Comparison of ENCODE assay signal across 8 cellular contexts in the genomic region with DNA sequence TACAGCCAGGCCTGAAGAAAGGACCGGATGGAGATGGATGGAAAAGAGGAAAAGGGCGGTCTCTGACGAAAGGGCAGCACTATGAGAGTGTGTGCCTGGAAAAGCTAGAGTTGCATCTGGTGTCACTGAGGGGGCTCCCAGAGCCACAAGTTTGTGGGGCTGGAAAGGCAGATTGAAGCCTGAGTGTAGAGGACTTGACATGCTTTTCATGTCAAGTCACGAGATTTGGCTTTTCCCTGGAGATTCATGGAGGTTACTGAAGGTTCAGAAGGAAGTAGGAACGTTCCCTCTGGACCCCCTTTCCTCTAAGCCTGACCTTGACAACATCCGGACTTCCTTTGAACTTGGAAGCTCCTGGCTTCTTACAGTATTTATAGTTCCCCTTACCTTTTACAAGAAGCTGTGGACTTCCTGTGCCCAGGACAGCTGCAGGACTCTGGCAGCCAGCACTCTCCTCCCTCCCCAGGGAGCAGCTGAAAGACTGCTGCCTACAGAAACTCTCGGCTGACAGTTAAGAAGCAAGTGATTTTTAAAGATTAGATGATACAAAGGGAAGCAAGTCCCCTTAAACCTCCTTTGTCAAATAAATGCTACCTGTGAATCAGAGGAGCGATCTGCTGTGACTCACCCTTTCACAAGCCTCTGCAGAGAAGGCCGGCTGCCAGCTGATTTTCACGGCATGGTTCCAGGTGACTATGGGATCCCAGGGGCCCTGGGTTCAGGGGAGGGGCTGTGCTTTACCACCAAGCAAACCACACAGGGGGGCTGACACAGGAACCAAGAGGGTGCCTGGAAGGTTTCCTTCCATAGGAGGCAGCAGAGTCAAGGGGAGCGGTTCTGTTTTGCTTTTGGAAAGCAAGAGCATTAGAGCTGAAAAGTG.
DNase-seq lines count a peak whose midpoint lies in the region; ATAC-seq and TF ChIP-seq lines count a peak whose summit lies in the region.
"Had no signal": no experiment of that assay in that cellular context is flagged by ENCODE, and none has a peak within 500 bp of the region (broad histone marks: within the 10 kb centered on the region; RNA-seq: fewer than 3 reads in every experiment).

No MANE protein-coding gene starts in this region.

- no peak overlapping the region for H3K4me3 ChIP-seq in tibial nerve

- no peak overlapping the region for H3K27ac ChIP-seq in tibial nerve

- DNase-seq in GM13977 (ENCODE audit: low spot score) (no peak), T-helper 17 cell (no peak), tibial nerve (ENCODE audit: low spot score in 2 of 2) (no peak)
- DNase-seq in effector memory CD8-positive, alpha-beta T cell, result peak in 2 of 3 experiments; percentile 9 to 15
- DNase-seq in activated CD4-positive, CD25-positive, alpha-beta regulatory T cell treated with anti-CD3 and anti-CD28 coated beads, Interleukin-2, amount 50 U/mL, for 72 hours, result no peak

- in situ Hi-C loops in GM13977 (cut with MboI; ENCODE audit: low pct_unique_long_range_greater_than_20kb, low sequenced_read_pairs, unreplicated experiment), result no loop called here

- H3K9me3 Mint-ChIP-seq in effector memory CD8-positive, alpha-beta T cell, result no peaks in the 10 kb centered on the region
- H3K9me3 Mint-ChIP-seq in nephron, result peaks cover 4% of the 10 kb centered on the region

- WGBS in tibial nerve, 2 donors, result 48 to 58% methylated on average over 11 of the region's 11 CpGs

- H3K36me3 Mint-ChIP-seq in T-helper 17 cell (ENCODE audit: low read depth) (peaks cover 2% of the 10 kb centered on the region), nephron (ENCODE audit: low read depth) (peaks cover 5% of the 10 kb centered on the region)
- H3K36me3 Mint-ChIP-seq in effector memory CD8-positive, alpha-beta T cell (ENCODE audit: insufficient read depth), result no peaks in the 10 kb centered on the region

- H3K27me3 ChIP-seq in tibial nerve, result no peaks in the 10 kb centered on the region

- H3K27ac Mint-ChIP-seq in T-helper 17 cell (peak overlapping the region; percentile 14), nephron (peak overlapping the region; percentile 84 to 91 (median 90))
- peak overlapping the region in 1 of 2 donors; percentile 73 for H3K27ac Mint-ChIP-seq in effector memory CD8-positive, alpha-beta T cell
- H3K27ac Mint-ChIP-seq: activated naive CD8-positive, alpha-beta T cell had no signal

- H3K4me1 Mint-ChIP-seq in T-helper 17 cell, result peaks cover 8% of the 10 kb centered on the region
- H3K4me1 Mint-ChIP-seq in effector memory CD8-positive, alpha-beta T cell (ENCODE audit: low read depth in 2 of 2), result peaks cover 0 to 2% of the 10 kb centered on the region in 2 donors
- H3K4me1 Mint-ChIP-seq in nephron, result peaks cover 41% of the 10 kb centered on the region

- no peak for TF ChIP-seq POLR2A in tibial nerve (IDR thresholded peaks at IDR 0.05)

- H3K9me3 ChIP-seq in T-helper 17 cell (ENCODE audit: control insufficient read depth, low read length, poor library complexity, severe bottlenecking) (no peaks in the 10 kb centered on the region), tibial nerve (no peaks in the 10 kb centered on the region)

- TF ChIP-seq CTCF in GM13977 (IDR thresholded peaks at IDR 0.05; ENCODE audit: extremely low read depth, insufficient read depth, missing control alignments) (peak; percentile 35), nephron (IDR thresholded peaks at IDR 0.05; ENCODE audit: unreplicated experiment in 3 of 3) (no peak), tibial nerve (IDR thresholded peaks at IDR 0.05) (peak in 3 of 5 experiments; percentile 7 to 26 (median 22))

- H3K27me3 Mint-ChIP-seq in T-helper 17 cell (no peaks in the 10 kb centered on the region), nephron (ENCODE audit: low read depth) (no peaks in the 10 kb centered on the region)
- H3K27me3 Mint-ChIP-seq in effector memory CD8-positive, alpha-beta T cell, result no peaks in the 10 kb centered on the region
- H3K27me3 Mint-ChIP-seq: activated naive CD8-positive, alpha-beta T cell had no signal

- no peak for TF ChIP-seq EP300 in tibial nerve (IDR thresholded peaks at IDR 0.05)

- H3K4me3 Mint-ChIP-seq in T-helper 17 cell (peak overlapping the region; percentile 3), nephron (peak overlapping the region; percentile 29 to 67 (median 31))
- H3K4me3 Mint-ChIP-seq in effector memory CD8-positive, alpha-beta T cell, result no peak overlapping the region
- H3K4me3 Mint-ChIP-seq: activated naive CD8-positive, alpha-beta T cell had no signal

- H3K4me1 ChIP-seq in tibial nerve, result peaks cover 0 to 13% (median 8%) of the 10 kb centered on the region in 4 donors

- peaks cover 0 to 6% (median 0%) of the 10 kb centered on the region in 3 donors for H3K36me3 ChIP-seq in tibial nerve

- peak; percentile 60 for ATAC-seq in HG03442 (IDR thresholded peaks at IDR 0.05; ENCODE audit: unreplicated experiment)
- peak; percentile 52 for ATAC-seq in T-helper 17 cell
- ATAC-seq in effector memory CD8-positive, alpha-beta T cell (replicated peaks), result peak; percentile 60

Comparison
In these comparisons a context has a peak if more than half of its experiments do, and no peak if none do; other contexts are left out.
1. DNase-seq: peak in effector memory CD8-positive, alpha-beta T cell (2 of 3); none in GM13977 (single experiment), T-helper 17 cell (0 of 3), tibial nerve (0 of 2) and activated CD4-positive, CD25-positive, alpha-beta regulatory T cell treated with anti-CD3 and anti-CD28 coated beads, Interleukin-2, amount 50 U/mL, for 72 hours (single experiment).
2. CTCF ChIP-seq: peak in GM13977 (single experiment) and tibial nerve (3 of 5); none in nephron (0 of 3).
3. H3K4me3 Mint-ChIP-seq: peak in T-helper 17 cell (single experiment) and nephron (3 of 3); none in effector memory CD8-positive, alpha-beta T cell (0 of 2).
4. Peak in every context shown above with its lines, with median percentiles within 50 percentile points of each other: ATAC-seq.